13 cellular contexts compared by ENCODE assay signal in the genomic region with DNA sequence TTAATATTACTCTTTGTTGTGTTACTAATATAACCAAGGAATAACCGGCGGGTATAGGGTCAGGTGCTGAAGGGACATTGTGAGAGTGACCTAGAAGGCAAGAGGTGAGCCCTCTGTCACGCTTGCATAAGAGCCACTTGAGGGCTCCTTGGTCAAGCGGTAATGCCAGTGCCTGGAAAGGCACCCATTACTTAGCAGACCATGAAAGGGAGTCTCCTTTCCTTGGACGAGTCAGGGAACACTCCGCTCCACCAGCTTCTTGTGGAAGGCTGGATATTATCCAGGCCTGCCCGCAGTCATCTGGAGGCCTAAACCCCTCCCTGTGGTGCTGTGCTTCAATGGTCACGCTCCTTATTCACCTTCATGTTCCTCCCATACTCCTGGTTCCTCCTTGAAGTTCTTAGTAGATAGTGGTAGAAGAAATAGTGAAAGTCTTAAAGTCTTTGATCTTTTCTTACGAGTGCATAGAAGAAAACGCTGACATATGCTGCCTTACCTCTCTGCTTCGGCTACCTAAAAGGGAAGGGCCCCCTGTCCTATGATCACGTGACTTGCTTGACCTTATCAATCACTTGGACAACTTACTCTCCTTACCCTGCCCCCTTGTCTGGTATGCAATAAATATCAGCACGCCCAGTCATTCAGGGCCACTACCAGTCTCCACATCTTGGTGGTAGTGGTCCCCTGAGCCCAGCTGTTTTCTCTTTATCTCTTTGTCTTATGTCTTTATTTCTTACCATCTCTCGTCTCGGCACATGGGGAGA. TPM values are rescaled to one million over a fixed set of nuclear protein-coding genes. Genes with fewer than 3 reads are reported as not detected.
DNase-seq lines count a peak whose midpoint lies in the region; ATAC-seq, FAIRE-seq and TF ChIP-seq lines count a peak whose summit lies in the region.
"Not testable (repeated sequence)": the region's sequence is repeated elsewhere in the genome, so short reads cannot be mapped to it uniquely, and the experiment has no call there.
"Had no signal": no experiment of that assay in that cellular context is flagged by ENCODE, and none has a peak within 500 bp of the region (broad histone marks: within the 10 kb centered on the region; RNA-seq: fewer than 3 reads in every experiment).

No MANE protein-coding gene starts in this region.

- not testable (repeated sequence) for H3K4me1 ChIP-seq in K562 (replicated peaks in 1 of 2; ENCODE audit: control insufficient read depth in 2 of 2, insufficient read depth in 2 of 2, low read length in 2 of 2); HepG2 (ENCODE audit: insufficient read depth, low read length)

- TF ChIP-seq RAD21 in K562 (CRISPR knock-in tag; conservative IDR thresholded peaks at IDR 0.05 in 1 of 2, IDR thresholded peaks at IDR 0.05 in 1 of 2); HepG2 (CRISPR knock-in tag; IDR thresholded peaks at IDR 0.05): not testable (repeated sequence)

- H3K4me3 Mint-ChIP-seq in type B pancreatic cell = not testable (repeated sequence)

- H3K36me3 ChIP-seq in K562 (ENCODE audit: control insufficient read depth, insufficient read depth, low read length); HepG2 (replicated peaks in 1 of 2; ENCODE audit: control insufficient read depth in 1 of 2, insufficient read depth in 2 of 2, low read length in 2 of 2): not testable (repeated sequence)

- not testable (repeated sequence) for TF ChIP-seq POLR2A in K562 (conservative IDR thresholded peaks at IDR 0.05); HepG2 (IDR thresholded peaks at IDR 0.05; ENCODE audit: insufficient read depth in 1 of 2, low read depth in 2 of 2, low read length in 2 of 2)

- H3K4me2 ChIP-seq in K562 (ENCODE audit: insufficient read depth, low read length); HepG2 (ENCODE audit: low read depth, low read length): not testable (repeated sequence)

- H3K4me3 ChIP-seq in K562; HepG2 (replicated peaks in 1 of 3; ENCODE audit: insufficient read depth in 1 of 3, low read depth in 2 of 3, low read length in 3 of 3): not testable (repeated sequence)

- H3K79me2 ChIP-seq in K562 (ENCODE audit: control insufficient read depth, insufficient read depth, low read length); HepG2 (ENCODE audit: insufficient read depth, low read length): not testable (repeated sequence)

- H3K27me3 Mint-ChIP-seq in type B pancreatic cell = peaks cover 26% of the 10 kb centered on the region

- H3K4me1 Mint-ChIP-seq in type B pancreatic cell (ENCODE audit: unreplicated experiment) = peaks cover 34% of the 10 kb centered on the region

- DNase-seq in HK-2 (ENCODE audit: unreplicated experiment) (peak; percentile 24), kidney glomerular epithelial cell (lab: John Stamatoyannopoulos, UW) (peak; percentile 18), renal cortical epithelial cell (ENCODE audit: low read depth) (peak; percentile 16), type B pancreatic cell (ENCODE audit: extremely low spot score, unreplicated experiment) (peak; percentile 37)
- peak; percentile 2 for DNase-seq in activated CD8-positive, alpha-beta memory T cell treated with anti-CD3 and anti-CD28 coated beads, Interleukin-2, amount 50 U/mL, for 4 hours
- DNase-seq in K562 (ENCODE audit: extremely low read depth in 1 of 4, low spot score in 3 of 4); HepG2 (ENCODE audit: low spot score): not testable (repeated sequence)

- TF ChIP-seq CTCF in K562 (IDR thresholded peaks at IDR 0.05 in 2 of 3, conservative IDR thresholded peaks at IDR 0.05 in 1 of 3; ENCODE audit: insufficient read depth in 2 of 3, low read depth in 1 of 3, low read length in 3 of 3); HepG2 (CRISPR knock-in tag; IDR thresholded peaks at IDR 0.05); type B pancreatic cell (conservative IDR thresholded peaks at IDR 0.05): not testable (repeated sequence)

- intact Hi-C loops in K562 (cut with micrococcal nuclease) = loop anchor here (10.0 kb wide), 1 partner anchor 205 kb away; the partner anchor contains the start of gene CPT2
- intact Hi-C loops in HepG2 (cut with micrococcal nuclease; ENCODE audit: unreplicated experiment) = not testable (repeated sequence)

- H2AFZ ChIP-seq in K562 (ENCODE audit: low read depth, low read length); HepG2 (ENCODE audit: low read length): not testable (repeated sequence)

- ATAC-seq in K562, HepG2: not testable (repeated sequence)

- BruUV-seq in K562 (replicated peaks; lab: Mats Ljungman, UMichigan); HepG2 (replicated peaks; lab: Mats Ljungman, UMichigan): not testable (repeated sequence)

- H3K36me3 Mint-ChIP-seq in type B pancreatic cell = not testable (repeated sequence)

- not testable (repeated sequence) for H3K9me1 ChIP-seq in K562 (ENCODE audit: control insufficient read depth, insufficient read depth, low read length)

- not testable (repeated sequence) for H3K9ac ChIP-seq in K562 (ENCODE audit: insufficient read depth in 1 of 2, low read depth in 2 of 2, low read length in 2 of 2); HepG2 (ENCODE audit: insufficient read depth, low read depth, low read length)

- FAIRE-seq in K562 (lab: Jason Lieb, UNC); HepG2 (lab: Jason Lieb, UNC): not testable (repeated sequence)

- TF ChIP-seq EP300 in K562 (IDR thresholded peaks at IDR 0.05; ENCODE audit: low read length); HepG2 (IDR thresholded peaks at IDR 0.05; ENCODE audit: low read depth in 2 of 2, low read length in 2 of 2); HepG2 (CRISPR knock-in tag; IDR thresholded peaks at IDR 0.05; ENCODE audit: borderline replicate concordance): not testable (repeated sequence)

- peak overlapping the region; percentile 50 for H3K27ac Mint-ChIP-seq in type B pancreatic cell

- POLR2A ChIA-PET in K562 (lab: Yijun Ruan, JAX) = interaction anchor here (1.5 kb wide), 1 partner anchor 9 kb away, joined by 4 read pairs; no protein-coding TSS in a partner anchor
- POLR2A ChIA-PET in HepG2 (lab: Yijun Ruan, JAX) = not testable (repeated sequence)

- H3K27me3 ChIP-seq in K562 (ENCODE audit: control insufficient read depth in 2 of 2, insufficient read depth in 2 of 2, low read length in 2 of 2) (peaks cover 48 to 66% of the 10 kb centered on the region in 2 experiments), HepG2 (ENCODE audit: control insufficient read depth in 1 of 2, insufficient read depth in 2 of 2, low read length in 2 of 2) (peaks cover 11 to 81% of the 10 kb centered on the region in 2 experiments)

- H3K27ac ChIP-seq in K562 (ENCODE audit: extremely low read depth, low read depth, low read length); HepG2 (ENCODE audit: extremely low read length, insufficient read depth, low read length): not testable (repeated sequence)

- not testable (repeated sequence) for H4K20me1 ChIP-seq in K562 (replicated peaks; ENCODE audit: control insufficient read depth, insufficient read depth, low read length); HepG2 (ENCODE audit: insufficient read depth, low read length)

- 25% methylated on average over 15 of the region's 15 CpGs for WGBS in K562 (ENCODE audit: insufficient coverage, low coverage, missing lambda C conversion rate)
- 40% methylated on average over 13 of the region's 15 CpGs for WGBS in HepG2 (ENCODE audit: low lambda C conversion rate)

- CTCF ChIA-PET in K562 (lab: Yijun Ruan, JAX; ENCODE audit: low intra/inter-chr PET ratio); HepG2 (lab: Yijun Ruan, JAX; ENCODE audit: low intra/inter-chr PET ratio, low total read pairs): not testable (repeated sequence)

- H3K9me3 Mint-ChIP-seq in type B pancreatic cell = not testable (repeated sequence)

- in situ Hi-C loops in K562 (cut with MboI); HepG2 (cut with HindIII; ENCODE audit: extremely low pct_ligation_motif_present, low pct_unique_long_range_greater_than_20kb): not testable (repeated sequence)

- not testable (repeated sequence) for H3K9me3 ChIP-seq in K562 (replicated peaks; ENCODE audit: control insufficient read depth, insufficient read depth, low read depth, low read length); HepG2 (ENCODE audit: low read length)

RNA-seq across cellular contexts. Expression of gene DMRTB1, which starts 59.6 kb away (rescaled TPM):
- not detected in 2 replicates for total RNA-seq in K562 (2011; cell fraction: chromatin; rRNA removed; ENCODE audit: low replicate concordance)
- not detected in 2 replicates for total RNA-seq in K562 (2011; cell fraction: nucleolus; rRNA removed)
- total RNA-seq in K562 (2011; cell fraction: nucleoplasm; rRNA removed) = not detected in 2 replicates
- total RNA-seq in K562 (2014; rRNA removed) (0.20 and 0.27 TPM in 2 replicates), K562 (2014; rRNA removed; fragmentation: Illumina TruSeq; extraction: Trizol) (0.13 TPM in 1 of 2 replicates, not detected in the other), K562 (2015; rRNA removed; fragmentation: Illumina TruSeq; extraction: Trizol) (0.11 TPM in 1 of 2 replicates, not detected in the other), K562 (2021) (0.11 and 0.35 TPM in 2 replicates), HepG2 (2016; rRNA removed; fragmentation: Illumina TruSeq; extraction: Trizol) (not detected in 2 replicates), renal cortical epithelial cell (not detected in 2 replicates), type B pancreatic cell (ENCODE audit: low replicate concordance) (not detected in 2 replicates)
- polyA plus RNA-seq in K562 (2011; rRNA removed) (not detected in 2 replicates), K562 (2014; fragmentation: Illumina TruSeq; extraction: Trizol) (0.12 and 0.16 TPM in 2 replicates), K562 (2014; fragmentation: Nextera tagmentation; extraction: Ambion mirVana) (under 1 TPM; 0.06 TPM), K562 (2014; rRNA removed) (0.09 and 0.27 TPM in 2 replicates), HepG2 (2011; rRNA removed) (not detected in 2 replicates)
- 0.07 TPM in 1 of 2 replicates, not detected in the other for polyA plus RNA-seq in K562 (2011; cell fraction: cytosol; rRNA removed)
- polyA plus RNA-seq in K562 (2011; cell fraction: nucleus; rRNA removed) = not detected in 2 replicates
- 0.10 and 0.28 TPM in 2 replicates for polyA plus RNA-seq in K562 (2012)
- not detected in 2 replicates for polyA minus RNA-seq in K562 (2011; rRNA and poly(A)+ RNA removed)
- not detected in 2 replicates for polyA minus RNA-seq in K562 (2011; cell fraction: cytosol; rRNA and poly(A)+ RNA removed)
- polyA minus RNA-seq in K562 (2011; cell fraction: nucleus; rRNA and poly(A)+ RNA removed) = not detected in 2 replicates
- total RNA-seq in HepG2 (2016; cell fraction: cytosol; rRNA removed; fragmentation: Illumina TruSeq; extraction: Trizol; ENCODE audit: low read depth) = not detected in 2 replicates
- total RNA-seq in HepG2 (2016; cell fraction: insoluble cytoplasmic fraction; rRNA removed; fragmentation: Illumina TruSeq; extraction: Trizol) = not detected in 2 replicates
- not detected in 2 replicates for total RNA-seq in HepG2 (2016; cell fraction: membrane; rRNA removed; fragmentation: Illumina TruSeq; extraction: Trizol)
- not detected in 2 replicates for total RNA-seq in HepG2 (2016; cell fraction: nucleus; rRNA removed; fragmentation: Illumina TruSeq; extraction: Trizol)
- not detected in 2 replicates for polyA plus RNA-seq in HepG2 (2011; cell fraction: cytosol; rRNA removed)
- polyA plus RNA-seq in HepG2 (2011; cell fraction: nucleus; rRNA removed) = not detected in 2 replicates
- not detected in 2 replicates for polyA plus RNA-seq in HepG2 (2012)
- polyA plus RNA-seq in HepG2 (2016; cell fraction: cytosol; fragmentation: Illumina TruSeq; extraction: Trizol; ENCODE audit: low read depth) = not detected in 2 replicates
- polyA plus RNA-seq in HepG2 (2016; cell fraction: insoluble cytoplasmic fraction; fragmentation: Illumina TruSeq; extraction: Trizol; ENCODE audit: low read depth) = not detected in 2 replicates
- polyA plus RNA-seq in HepG2 (2016; cell fraction: membrane; fragmentation: Illumina TruSeq; extraction: Trizol; ENCODE audit: low read depth) = not detected in 2 replicates
- not detected in 2 replicates for polyA plus RNA-seq in HepG2 (2016; cell fraction: nucleus; fragmentation: Illumina TruSeq; extraction: Trizol; ENCODE audit: insufficient read depth, low read depth)
- polyA minus RNA-seq in HepG2 (2011; rRNA and poly(A)+ RNA removed; ENCODE audit: low replicate concordance) = not detected in 2 replicates
- polyA minus RNA-seq in HepG2 (2011; cell fraction: cytosol; rRNA and poly(A)+ RNA removed) = not detected in 2 replicates
- not detected in 2 replicates for polyA minus RNA-seq in HepG2 (2011; cell fraction: nucleus; rRNA and poly(A)+ RNA removed)
- total RNA-seq: A673; CD4-positive, alpha-beta memory T cell; Daoy; HFFc6 had no signal
- polyA plus RNA-seq: AG04450; CD14-positive monocyte; CD4-positive, alpha-beta memory T cell had no signal
